In the genomic region with DNA sequence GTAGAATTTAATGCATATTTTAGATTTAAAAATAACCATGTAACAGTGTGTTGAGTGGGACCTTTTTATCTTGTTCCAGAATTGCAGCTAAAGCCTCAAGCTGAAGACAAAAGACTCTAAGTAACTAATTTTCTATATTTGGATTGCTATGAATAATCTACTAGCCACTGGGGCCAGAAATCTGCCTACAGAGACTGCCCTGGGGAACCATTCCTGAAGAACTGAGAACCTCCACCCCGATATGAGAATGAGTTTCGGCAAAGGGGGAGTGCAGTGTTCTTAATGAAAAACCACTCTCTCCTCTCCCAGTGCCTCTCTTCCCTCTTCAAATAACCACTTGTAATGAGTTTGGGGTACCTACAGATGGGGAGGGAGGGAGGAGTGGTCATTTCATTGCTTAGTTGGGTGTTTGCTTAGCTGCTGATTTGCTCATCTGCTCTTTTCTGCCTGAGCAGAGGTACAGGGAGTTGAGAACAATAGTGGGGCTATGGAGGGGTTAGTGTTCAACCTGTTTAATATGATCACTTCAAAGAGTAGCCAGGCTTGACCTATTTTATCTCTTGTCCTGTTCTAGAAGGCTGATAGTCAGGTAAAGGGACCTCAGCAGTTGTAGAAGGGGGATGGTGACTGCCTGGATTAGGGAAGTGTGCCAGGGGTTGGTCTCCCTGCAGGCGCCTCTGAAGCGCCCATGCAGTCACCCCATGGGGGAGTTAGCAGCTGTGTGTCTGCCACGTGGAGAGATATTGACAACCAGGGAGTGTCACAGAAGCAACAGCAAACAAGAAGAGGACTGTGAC, we compare ENCODE assay signal across 13 cellular contexts. TPM values are rescaled to one million over a fixed set of nuclear protein-coding genes. Genes with fewer than 3 reads are reported as not detected.
DNase-seq lines count a peak whose midpoint lies in the region; ATAC-seq and TF ChIP-seq lines count a peak whose summit lies in the region.
"Had no signal": no experiment of that assay in that cellular context is flagged by ENCODE, and none has a peak within 500 bp of the region (broad histone marks: within the 10 kb centered on the region; RNA-seq: fewer than 3 reads in every experiment).

No MANE protein-coding gene starts in this region.

- H3K27me3 Mint-ChIP-seq in T-helper 2 cell treated with Interferon-gamma antibody and Interleukin-4, amounts not matched to agents 5 μg/mL and 100 μg/mL, for 36 hours (ENCODE audit: low read depth), result no peaks in the 10 kb centered on the region

- no peak for TF ChIP-seq EP300 in ovary (IDR thresholded peaks at IDR 0.05)

- no peaks in the 10 kb centered on the region for H3K4me1 ChIP-seq in ovary (ENCODE audit: insufficient read depth)
- H3K4me1 ChIP-seq: A549, upper lobe of left lung had no signal

- peaks cover 11% of the 10 kb centered on the region for H3K9me3 Mint-ChIP-seq in T-helper 2 cell treated with Interferon-gamma antibody and Interleukin-4, amounts not matched to agents 5 μg/mL and 100 μg/mL, for 36 hours

- no peak for TF ChIP-seq POLR2A in ovary (IDR thresholded peaks at IDR 0.05)

- H3K4me3 Mint-ChIP-seq in T-helper 2 cell treated with Interferon-gamma antibody and Interleukin-4, amounts not matched to agents 5 μg/mL and 100 μg/mL, for 36 hours, result no peak overlapping the region

- WGBS in ovary, 3 donors, result 81 to 86% (median 83%) methylated on average over 5 of the region's 5 CpGs

- no peak for ATAC-seq in HG02884 (IDR thresholded peaks at IDR 0.05; ENCODE audit: unreplicated experiment)

- no peaks in the 10 kb centered on the region for H3K9me3 ChIP-seq in ovary
- H3K9me3 ChIP-seq: upper lobe of left lung had no signal

- TF ChIP-seq CTCF in ovary (IDR thresholded peaks at IDR 0.05), result no peak

- no peak overlapping the region for H3K4me3 ChIP-seq in ovary
- H3K4me3 ChIP-seq: A549, upper lobe of left lung had no signal

- H3K36me3 Mint-ChIP-seq in T-helper 2 cell treated with Interferon-gamma antibody and Interleukin-4, amounts not matched to agents 5 μg/mL and 100 μg/mL, for 36 hours (ENCODE audit: low read depth), result peaks cover 5% of the 10 kb centered on the region

- H3K4me1 Mint-ChIP-seq in T-helper 2 cell treated with Interferon-gamma antibody and Interleukin-4, amounts not matched to agents 5 μg/mL and 100 μg/mL, for 36 hours (ENCODE audit: low read depth), result no peaks in the 10 kb centered on the region

- no peaks in the 10 kb centered on the region for H3K27me3 ChIP-seq in ovary
- H3K27me3 ChIP-seq: upper lobe of left lung had no signal

- intact Hi-C loops in ovary (cut with DNase I), result no loop called here

- no peaks in the 10 kb centered on the region for H3K36me3 ChIP-seq in ovary
- H3K36me3 ChIP-seq: upper lobe of left lung had no signal

- no peak overlapping the region for H3K27ac Mint-ChIP-seq in T-helper 2 cell treated with Interferon-gamma antibody and Interleukin-4, amounts not matched to agents 5 μg/mL and 100 μg/mL, for 36 hours

- DNase-seq in NCI-H2171 treated with DMSO at 0.1 percent for 48 hours (lab: John Stamatoyannopoulos, UW) (peak; percentile 20), NCI-H2171 (lab: John Stamatoyannopoulos, UW) (no peak), NCI-H2107 treated with DMSO at 0.1 percent for 48 hours (lab: John Stamatoyannopoulos, UW; ENCODE audit: unreplicated experiment) (peak; percentile 28), caudate nucleus (lab: John Stamatoyannopoulos, UW) (peak in 11 of 61 donors; percentile 2 to 43 (median 9)), stromal cell of bone marrow (ENCODE audit: low read depth) (peak; percentile 1), ovary (no peak)
- no peak for DNase-seq in T-helper 2 cell treated with Interferon-gamma antibody and Interleukin-4, amounts not matched to agents 5 μg/mL and 100 μg/mL, for 36 hours (ENCODE audit: low spot score)
- DNase-seq: activated CD4-positive, alpha-beta T cell treated with anti-CD3 and anti-CD28 coated beads for 1 hour; activated naive CD4-positive, alpha-beta T cell; left cardiac atrium; upper lobe of left lung had no signal

- peak overlapping the region; percentile 16 for H3K27ac ChIP-seq in caudate nucleus (ENCODE audit: low read depth, low read length)
- H3K27ac ChIP-seq in ovary, result no peak overlapping the region
- H3K27ac ChIP-seq: A549, upper lobe of left lung had no signal

RNA-seq across cellular contexts. Expression of a gene that starts 47.7 kb away (rescaled TPM):
- total RNA-seq in ovary, result 1 to 10 TPM; 2.6 to 6.1 (median 4.6) TPM
- polyA plus RNA-seq in ovary, result 1 to 10 TPM; 2.7 to 7.8 TPM

Comparison
In these comparisons a context has a peak if more than half of its experiments do, and no peak if none do; other contexts are left out.
1. DNase-seq: peak in NCI-H2171 treated with DMSO at 0.1 percent for 48 hours (single experiment), NCI-H2107 treated with DMSO at 0.1 percent for 48 hours (single experiment) and stromal cell of bone marrow (single experiment); none in NCI-H2171 (single experiment), T-helper 2 cell treated with Interferon-gamma antibody and Interleukin-4, amounts not matched to agents 5 μg/mL and 100 μg/mL, for 36 hours (single experiment) and ovary (0 of 5).